Comparison of ENCODE assay signal across 25 cellular contexts in the genomic region with DNA sequence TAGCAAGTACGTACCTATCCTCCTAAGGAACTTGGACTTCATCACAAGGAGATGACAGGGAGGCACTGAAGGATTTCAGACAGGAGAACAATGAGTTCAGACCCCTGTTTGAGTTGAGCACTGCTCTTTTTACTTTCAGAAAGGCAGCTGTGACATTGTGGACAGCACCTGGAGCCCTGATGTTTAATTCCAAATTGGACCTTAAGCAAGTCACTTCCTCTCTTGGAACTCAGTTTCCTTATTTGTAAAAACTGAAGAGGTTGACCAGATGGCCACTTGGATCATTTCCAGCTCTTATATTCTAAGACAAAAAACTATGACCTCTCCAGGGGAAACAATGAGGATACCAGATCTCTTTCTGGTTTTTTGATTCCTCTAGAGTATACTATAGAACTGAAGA.
"Had no signal": no experiment of that assay in that cellular context is flagged by ENCODE, and none has a peak within 500 bp of the region (broad histone marks: within the 10 kb centered on the region; RNA-seq: fewer than 3 reads in every experiment).

No MANE protein-coding gene starts in this region.

- H3K27me3 ChIP-seq: brain microvascular endothelial cell, Peyer's patch had no signal

- FAIRE-seq: colon had no signal

- H3K9me3 Mint-ChIP-seq: activated B cell treated with CpG ODN at 0.5 μM for 24 hours; activated CD4-positive, alpha-beta memory T cell treated with anti-CD3 and anti-CD28 coated beads for 36 hours; activated CD4-positive, alpha-beta T cell treated with anti-CD3 and anti-CD28 coated beads, Interleukin-2, amount 10 ng/mL, durations not matched to agents 24 days and 14 days; activated naive CD4-positive, alpha-beta T cell treated with anti-CD3 and anti-CD28 coated beads for 36 hours; activated T-cell treated with anti-CD3 and anti-CD28 coated beads, Interleukin-2, amount 50 U/mL, for 4 hours had no signal

- DNase-seq: activated B cell treated with CpG ODN at 0.5 μM for 24 hours; activated CD4-positive, alpha-beta memory T cell treated with anti-CD3 and anti-CD28 coated beads for 36 hours; activated CD4-positive, alpha-beta T cell treated with anti-CD3 and anti-CD28 coated beads for 1 hour; activated CD4-positive, alpha-beta T cell treated with anti-CD3 and anti-CD28 coated beads, Interleukin-2, amount 10 ng/mL, durations not matched to agents 24 days and 14 days; activated CD8-positive, alpha-beta memory T cell treated with anti-CD3 and anti-CD28 coated beads for 24 hours; activated effector memory CD4-positive, alpha-beta T cell treated with anti-CD3 and anti-CD28 coated beads, Interleukin-2, amount 50 U/mL, for 16 hours; activated naive CD4-positive, alpha-beta T cell treated with anti-CD3 and anti-CD28 coated beads for 36 hours; activated T-cell treated with anti-CD3 and anti-CD28 coated beads, Interleukin-2, amount 50 U/mL, for 4 hours; brain microvascular endothelial cell; cerebellar nuclear complex; NCI-H1092; NCI-H1930; NCI-H2171; NCI-H345; NCI-H524; NCI-H748 treated with DMSO at 0.1 percent for 48 hours; NK-92 treated with Interleukin-12 subunit alpha and Interleukin-12 subunit beta, amount 100 ng/mL, for 24 hours; OCI-M1; SIG-M5; T-helper 17 cell; T-helper 9 cell had no signal

- ATAC-seq: activated T-cell treated with anti-CD3 and anti-CD28 coated beads, Interleukin-2, amount 50 U/mL, for 4 hours; T-helper 17 cell had no signal

- H3K9me3 ChIP-seq: Peyer's patch had no signal

- H3K36me3 Mint-ChIP-seq: activated CD4-positive, alpha-beta memory T cell treated with anti-CD3 and anti-CD28 coated beads for 36 hours; activated naive CD8-positive, alpha-beta T cell had no signal

- H3K4me3 Mint-ChIP-seq: activated B cell treated with CpG ODN at 0.5 μM for 24 hours; activated CD4-positive, alpha-beta memory T cell treated with anti-CD3 and anti-CD28 coated beads for 36 hours; activated CD4-positive, alpha-beta T cell treated with anti-CD3 and anti-CD28 coated beads, Interleukin-2, amount 10 ng/mL, durations not matched to agents 24 days and 14 days; activated naive CD4-positive, alpha-beta T cell treated with anti-CD3 and anti-CD28 coated beads for 36 hours; activated naive CD8-positive, alpha-beta T cell; activated T-cell treated with anti-CD3 and anti-CD28 coated beads, Interleukin-2, amount 50 U/mL, for 4 hours; T-helper 17 cell had no signal

- H3K4me3 ChIP-seq: Peyer's patch had no signal

- H3K36me3 ChIP-seq: brain microvascular endothelial cell, Peyer's patch had no signal

- H3K27ac Mint-ChIP-seq: activated B cell treated with CpG ODN at 0.5 μM for 24 hours; activated CD4-positive, alpha-beta memory T cell treated with anti-CD3 and anti-CD28 coated beads for 36 hours; activated CD4-positive, alpha-beta T cell treated with anti-CD3 and anti-CD28 coated beads, Interleukin-2, amount 10 ng/mL, durations not matched to agents 24 days and 14 days; activated naive CD4-positive, alpha-beta T cell treated with anti-CD3 and anti-CD28 coated beads for 36 hours; activated naive CD8-positive, alpha-beta T cell; T-helper 17 cell had no signal

- H3K27me3 Mint-ChIP-seq: activated naive CD8-positive, alpha-beta T cell; T-helper 17 cell had no signal

- H3K9ac ChIP-seq: KMS-11 had no signal

- H3K27ac ChIP-seq: brain microvascular endothelial cell, KMS-11 had no signal

- H3K4me2 ChIP-seq: KMS-11 had no signal
